In the genomic region with DNA sequence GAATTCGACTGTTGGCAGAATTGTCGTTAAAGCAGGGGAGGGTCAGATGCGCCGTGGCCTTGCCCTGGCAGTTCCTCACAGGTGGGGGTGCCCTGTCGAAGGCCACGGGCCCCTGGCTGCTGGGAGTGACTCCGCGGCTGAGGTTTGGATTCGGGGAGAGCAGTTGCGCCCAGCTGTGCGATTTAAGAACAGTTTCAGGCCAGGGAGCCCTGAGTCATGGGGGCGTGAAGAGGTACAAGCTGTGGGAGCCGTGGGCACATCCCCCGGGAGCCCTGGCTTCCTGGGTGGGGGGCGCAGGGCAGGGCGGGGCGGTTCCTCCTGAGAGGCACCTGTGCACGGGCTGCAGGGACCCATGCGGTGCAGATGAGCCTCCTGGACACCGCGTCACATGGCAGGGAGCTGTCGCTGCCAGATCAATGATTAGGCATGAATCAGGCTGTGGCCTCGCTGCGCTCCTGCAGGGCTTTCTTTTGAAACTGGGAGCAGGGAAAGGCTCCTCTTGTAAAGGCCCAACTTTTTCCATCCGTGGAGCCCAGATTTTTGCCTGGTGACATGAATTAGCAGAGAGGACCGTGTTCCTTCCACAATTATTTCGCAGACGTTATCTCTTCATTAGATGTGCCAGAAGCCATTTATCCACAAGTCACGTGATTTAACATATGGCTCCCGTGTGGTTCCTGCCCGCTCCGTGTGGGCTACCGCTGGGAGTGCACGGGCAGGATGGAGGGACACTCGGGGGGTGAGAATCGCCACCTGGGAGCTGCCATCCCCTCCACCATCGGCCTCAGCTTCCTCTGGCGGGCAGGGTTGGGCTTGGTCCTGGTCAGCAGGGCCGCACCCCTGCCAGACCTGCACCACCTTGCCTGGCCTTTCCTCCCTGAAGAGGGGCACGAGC, we compare ENCODE assay signal across 8 cellular contexts. TPM values are rescaled to one million over a fixed set of nuclear protein-coding genes. Genes with fewer than 3 reads are reported as not detected.
DNase-seq lines count a peak whose midpoint lies in the region; TF ChIP-seq lines count a peak whose summit lies in the region.

No MANE protein-coding gene starts in this region.

- intact Hi-C loops in transverse colon (cut with DNase I; ENCODE audit: low total_unique reads), result loop anchor here (5.0 kb wide), 1 partner anchor 244 kb away; no protein-coding TSS in a partner anchor

- no peak for TF ChIP-seq POLR2A in transverse colon (IDR thresholded peaks at IDR 0.05)

- H3K9ac ChIP-seq in HUES48 (ENCODE audit: low read depth, low read length), result no peak overlapping the region

- peaks cover 8% of the 10 kb centered on the region for H3K27me3 ChIP-seq in HUES48 (ENCODE audit: control insufficient read depth, insufficient read depth, low read length)
- peaks cover 40% of the 10 kb centered on the region for H3K27me3 ChIP-seq in ectodermal cell (ENCODE audit: control insufficient read depth, insufficient read depth, low read length, poor library complexity, severe bottlenecking)
- H3K27me3 ChIP-seq in transverse colon, result no peaks in the 10 kb centered on the region

- H3K36me3 ChIP-seq in HUES48 (ENCODE audit: control insufficient read depth, insufficient read depth, low read length) (no peaks in the 10 kb centered on the region), ectodermal cell (ENCODE audit: control insufficient read depth, insufficient read depth, low read length) (no peaks in the 10 kb centered on the region), mesodermal cell (ENCODE audit: control insufficient read depth, insufficient read depth, low read length) (no peaks in the 10 kb centered on the region), transverse colon (no peaks in the 10 kb centered on the region)

- DNase-seq in activated naive CD4-positive, alpha-beta T cell treated with Interleukin-2 at 50 U/mL for 16 hours, result peak; percentile 47
- no peak for DNase-seq in activated naive CD4-positive, alpha-beta T cell (lab: John Stamatoyannopoulos, UW)
- peak; percentile 67 for DNase-seq in transverse colon
- DNase-seq in HPDE6-E6E7 (ENCODE audit: extremely low spot score), result no peak

- peak overlapping the region; percentile 55 for H3K4me3 ChIP-seq in HUES48 (ENCODE audit: low read depth, low read length)
- peak overlapping the region; percentile 46 for H3K4me3 ChIP-seq in ectodermal cell (ENCODE audit: insufficient read depth, low read depth, low read length)
- H3K4me3 ChIP-seq in mesodermal cell (ENCODE audit: extremely low read depth, insufficient read depth, low read length, poor library complexity, severe bottlenecking), result peak overlapping the region; percentile 66
- peak overlapping the region; percentile 49 to 87 (median 79) for H3K4me3 ChIP-seq in transverse colon

- in situ Hi-C loops in transverse colon (cut with MboI; ENCODE audit: low pct_ligation_motif_present in 1 of 4, low pct_unique_long_range_greater_than_20kb in 1 of 4, low sequenced_read_pairs in 3 of 4), result loop anchor here in 2 of 4 donors (25.0 kb wide), 2 partner anchors 139 to 239 kb away; partner anchors contain the start of gene INPP5A (in 2 of the 2)

- no peak overlapping the region for H3K27ac ChIP-seq in HUES48 (ENCODE audit: low read depth, low read length)
- H3K27ac ChIP-seq in VCaP, result peak overlapping the region; percentile 91
- no peak overlapping the region for H3K27ac ChIP-seq in ectodermal cell (ENCODE audit: insufficient read depth, low read depth, low read length, poor library complexity, severe bottlenecking)
- no peak overlapping the region for H3K27ac ChIP-seq in mesodermal cell (ENCODE audit: low read depth, low read length, severe bottlenecking)
- peak overlapping the region; percentile 90 to 98 (median 96) for H3K27ac ChIP-seq in transverse colon

- H3K9me3 ChIP-seq in HUES48 (ENCODE audit: control insufficient read depth, insufficient read depth, low read length) (no peaks in the 10 kb centered on the region), ectodermal cell (ENCODE audit: control insufficient read depth, low read length) (no peaks in the 10 kb centered on the region), mesodermal cell (ENCODE audit: control insufficient read depth, low read length) (no peaks in the 10 kb centered on the region), transverse colon (no peaks in the 10 kb centered on the region)

- H3K4me1 ChIP-seq in HUES48 (ENCODE audit: control insufficient read depth, insufficient read depth, low read length) (peaks cover 11% of the 10 kb centered on the region; the same call in 1 of the 2 replicates), ectodermal cell (ENCODE audit: control insufficient read depth, insufficient read depth, low read length) (peaks cover 9% of the 10 kb centered on the region), mesodermal cell (ENCODE audit: control insufficient read depth, insufficient read depth, low read length, poor library complexity, severe bottlenecking) (peaks cover 13% of the 10 kb centered on the region), transverse colon (peaks cover 36 to 70% (median 65%) of the 10 kb centered on the region in 4 donors)

- no peak for TF ChIP-seq CTCF in VCaP (conservative IDR thresholded peaks at IDR 0.05)
- peak in 2 of 5 experiments; percentile 23 to 35 for TF ChIP-seq CTCF in transverse colon (IDR thresholded peaks at IDR 0.05)

- 45 to 46% methylated on average over 40 of the region's 40 CpGs for WGBS in ectodermal cell, 2 experiments
- WGBS in mesodermal cell (ENCODE audit: insufficient coverage in 2 of 2), 2 experiments, result 47 to 52% methylated on average over 35 to 40 of the region's 40 CpGs
- 7% methylated on average over 37 of the region's 40 CpGs; no CpG with 5 or more reads in 1 of the 2 donors for WGBS in transverse colon (ENCODE audit: low coverage in 1 of 2), 2 donors

- TF ChIP-seq EP300 in transverse colon (IDR thresholded peaks at IDR 0.05; ENCODE audit: low read depth), result no peak

RNA-seq across cellular contexts. Expression of gene PWWP2B, which starts 0.9 kb away (rescaled TPM):
- 2.0 TPM for polyA plus RNA-seq in ectodermal cell (2013, experiment 1 of 4)
- 2.0 TPM for polyA plus RNA-seq in ectodermal cell (2013, experiment 2 of 4)
- 2.3 TPM for polyA plus RNA-seq in ectodermal cell (2013, experiment 3 of 4)
- polyA plus RNA-seq in ectodermal cell (2013, experiment 4 of 4), result 2.3 TPM
- polyA plus RNA-seq in mesodermal cell (2013, experiment 1 of 2), result 12.4 TPM
- 10.1 TPM for polyA plus RNA-seq in mesodermal cell (2013, experiment 2 of 2)
- 100 to 1,000 TPM in 1 of 4 donors, 10 to 100 TPM in 3; 45.9 to 129 (median 61.2) TPM for total RNA-seq in transverse colon

Comparison
In these comparisons a context has a peak if more than half of its experiments do, and no peak if none do; other contexts are left out.
1. DNase-seq: peak in activated naive CD4-positive, alpha-beta T cell treated with Interleukin-2 at 50 U/mL for 16 hours (single experiment) and transverse colon (single experiment); none in activated naive CD4-positive, alpha-beta T cell (0 of 4) and HPDE6-E6E7 (single experiment).
2. H3K27ac ChIP-seq: peak in VCaP (single experiment) and transverse colon (4 of 4); none in HUES48 (single experiment), ectodermal cell (single experiment) and mesodermal cell (single experiment).
3. Peak in every context shown above with its lines, with median percentiles within 50 percentile points of each other: H3K4me3 ChIP-seq.